Comparison of ENCODE assay signal across 18 cellular contexts in the genomic region with DNA sequence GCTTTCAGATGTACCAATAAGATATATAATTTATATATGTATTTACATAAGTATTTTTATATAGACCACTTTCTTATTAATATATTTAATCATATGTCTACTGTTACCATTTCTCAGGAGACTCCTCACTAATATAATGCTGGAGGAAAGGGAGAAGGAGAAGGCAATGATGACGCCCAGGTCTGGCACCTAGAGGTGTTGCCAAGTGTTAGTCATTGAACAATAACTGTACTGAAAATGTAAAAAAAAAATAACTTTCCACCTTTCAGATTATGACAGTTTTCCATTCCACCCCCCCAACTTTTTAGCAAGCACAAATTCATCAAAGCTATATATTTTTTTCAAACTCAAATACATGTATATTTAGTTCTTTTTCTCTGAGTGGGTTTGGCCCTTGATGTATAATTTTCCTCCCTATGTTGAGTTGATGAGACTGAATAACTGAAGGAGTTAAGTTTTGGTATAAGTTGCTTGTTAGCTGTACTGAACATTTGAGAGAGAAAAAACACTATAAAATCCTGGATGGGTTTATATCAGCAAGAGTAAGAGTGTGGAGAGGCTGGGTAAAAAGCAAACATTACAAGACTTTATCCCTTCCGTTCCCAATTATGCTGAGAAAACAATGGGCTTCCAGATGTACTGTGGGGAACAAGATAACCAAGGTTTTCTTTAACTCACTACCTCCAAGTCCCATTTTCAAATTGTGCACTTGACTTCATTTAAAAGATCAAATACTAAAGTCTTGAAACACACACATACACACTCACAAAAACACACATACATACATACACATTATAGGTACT.
A peak's percentile ranks its signal among the peaks of the same experiment; 100 is the strongest.
DNase-seq lines count a peak whose midpoint lies in the region; ATAC-seq, FAIRE-seq and TF ChIP-seq lines count a peak whose summit lies in the region.
"Had no signal": no experiment of that assay in that cellular context is flagged by ENCODE, and none has a peak within 500 bp of the region (broad histone marks: within the 10 kb centered on the region; RNA-seq: fewer than 3 reads in every experiment).

No MANE protein-coding gene starts in this region.

- H3K4me1 ChIP-seq in keratinocyte (ENCODE audit: control insufficient read depth, extremely low read depth, insufficient read depth, low read length) (no peaks in the 10 kb centered on the region), smooth muscle cell (ENCODE audit: low read depth) (no peaks in the 10 kb centered on the region)
- H3K4me1 ChIP-seq: Peyer's patch had no signal

- H3K36me3 Mint-ChIP-seq in activated T-cell treated with anti-CD3 and anti-CD28 coated beads, Interleukin-2, amount 50 U/mL, for 4 hours (ENCODE audit: insufficient read depth): no peaks in the 10 kb centered on the region
- H3K36me3 Mint-ChIP-seq in activated T-helper 17 cell treated with anti-CD3 and anti-CD28 coated beads, Interleukin-2, amount 50 U/mL, for 72 hours (ENCODE audit: low read depth): no peaks in the 10 kb centered on the region
- H3K36me3 Mint-ChIP-seq: CD4-positive, CD25-positive, alpha-beta regulatory T cell had no signal

- H3K4me3 Mint-ChIP-seq in activated T-cell treated with anti-CD3 and anti-CD28 coated beads, Interleukin-2, amount 50 U/mL, for 4 hours: no peak overlapping the region
- H3K4me3 Mint-ChIP-seq in activated T-helper 17 cell treated with anti-CD3 and anti-CD28 coated beads, Interleukin-2, amount 50 U/mL, for 72 hours: no peak overlapping the region
- H3K4me3 Mint-ChIP-seq: CD4-positive, CD25-positive, alpha-beta regulatory T cell had no signal

- H2AFZ ChIP-seq in keratinocyte (ENCODE audit: control insufficient read depth, low read length) (no peak overlapping the region), smooth muscle cell (ENCODE audit: low read depth) (no peak overlapping the region)
- H2AFZ ChIP-seq: GM23248 had no signal

- peaks cover 6% of the 10 kb centered on the region for H3K27me3 Mint-ChIP-seq in activated T-cell treated with anti-CD3 and anti-CD28 coated beads, Interleukin-2, amount 50 U/mL, for 4 hours (ENCODE audit: low read depth)
- peaks cover 5% of the 10 kb centered on the region for H3K27me3 Mint-ChIP-seq in activated T-helper 17 cell treated with anti-CD3 and anti-CD28 coated beads, Interleukin-2, amount 50 U/mL, for 72 hours

- H3K4me2 ChIP-seq in keratinocyte (ENCODE audit: control insufficient read depth, extremely low read depth, insufficient read depth, low read depth, low read length) (no peak overlapping the region), smooth muscle cell (no peak overlapping the region)

- H3K9me1 ChIP-seq in keratinocyte (ENCODE audit: control insufficient read depth, extremely low read depth, insufficient read depth, low read length): no peaks in the 10 kb centered on the region

- H3K79me2 ChIP-seq in keratinocyte (ENCODE audit: control insufficient read depth, insufficient read depth, low read length): no peaks in the 10 kb centered on the region
- H3K79me2 ChIP-seq in smooth muscle cell (ENCODE audit: low read depth): no peaks in the 10 kb centered on the region

- peaks cover 6% of the 10 kb centered on the region for H3K9me3 Mint-ChIP-seq in activated T-cell treated with anti-CD3 and anti-CD28 coated beads, Interleukin-2, amount 50 U/mL, for 4 hours
- no peaks in the 10 kb centered on the region for H3K9me3 Mint-ChIP-seq in activated T-helper 17 cell treated with anti-CD3 and anti-CD28 coated beads, Interleukin-2, amount 50 U/mL, for 72 hours

- TF ChIP-seq CTCF in keratinocyte (optimal IDR thresholded peaks at IDR 0.05 in 1 of 3, IDR thresholded peaks at IDR 0.05 in 1 of 3, conservative IDR thresholded peaks at IDR 0.05 in 1 of 3; ENCODE audit: extremely low read depth in 1 of 3, insufficient read depth in 2 of 3, low read length in 3 of 3): no peak
- TF ChIP-seq CTCF in smooth muscle cell (IDR thresholded peaks at IDR 0.05; ENCODE audit: borderline replicate concordance, insufficient read depth, poor library complexity, severe bottlenecking): no peak

- H4K20me1 ChIP-seq in keratinocyte (ENCODE audit: control insufficient read depth, extremely low read depth, insufficient read depth, low read length) (no peaks in the 10 kb centered on the region), smooth muscle cell (ENCODE audit: low read depth) (no peaks in the 10 kb centered on the region)

- dilution Hi-C loops in keratinocyte (cut with MboI; ENCODE audit: extremely low pct_ligation_motif_present, low sequenced_read_pairs): no loop called here

- peaks cover 24% of the 10 kb centered on the region for H3K4me1 Mint-ChIP-seq in activated T-cell treated with anti-CD3 and anti-CD28 coated beads, Interleukin-2, amount 50 U/mL, for 4 hours (ENCODE audit: low read depth)
- H3K4me1 Mint-ChIP-seq in activated T-helper 17 cell treated with anti-CD3 and anti-CD28 coated beads, Interleukin-2, amount 50 U/mL, for 72 hours: no peaks in the 10 kb centered on the region
- H3K4me1 Mint-ChIP-seq: CD4-positive, CD25-positive, alpha-beta regulatory T cell had no signal

- FAIRE-seq in keratinocyte (lab: Jason Lieb, UNC): peak; percentile 5
- FAIRE-seq in urothelium cell line (lab: Jason Lieb, UNC): no peak
- FAIRE-seq: GM12892 had no signal

- ATAC-seq in activated T-cell treated with anti-CD3 and anti-CD28 coated beads, Interleukin-2, amount 50 U/mL, for 4 hours: peak; percentile 76 to 82
- peak; percentile 62 for ATAC-seq in activated T-helper 17 cell treated with anti-CD3 and anti-CD28 coated beads, Interleukin-2, amount 50 U/mL, for 72 hours (replicated peaks)

- no peak overlapping the region for H3K4me3 ChIP-seq in keratinocyte (ENCODE audit: control insufficient read depth in 2 of 3, extremely low read depth in 1 of 3, insufficient read depth in 2 of 3, low read depth in 1 of 3, low read length in 3 of 3)
- no peak overlapping the region for H3K4me3 ChIP-seq in smooth muscle cell
- H3K4me3 ChIP-seq: GM23248, Peyer's patch had no signal

- no peaks in the 10 kb centered on the region for H3K36me3 ChIP-seq in keratinocyte (ENCODE audit: control insufficient read depth in 2 of 2, extremely low read depth in 1 of 2, insufficient read depth in 2 of 2, low read length in 2 of 2)
- H3K36me3 ChIP-seq in smooth muscle cell (ENCODE audit: low read depth): no peaks in the 10 kb centered on the region
- H3K36me3 ChIP-seq: Peyer's patch had no signal

- H3K9me3 ChIP-seq in keratinocyte (ENCODE audit: control insufficient read depth, low read depth, low read length) (no peaks in the 10 kb centered on the region), smooth muscle cell (replicated peaks; ENCODE audit: low read depth) (no peaks in the 10 kb centered on the region)
- H3K9me3 ChIP-seq: Peyer's patch had no signal

- no peaks in the 10 kb centered on the region for H3F3A ChIP-seq in smooth muscle cell (ENCODE audit: low read depth)

- DNase-seq in activated T-cell treated with anti-CD3 and anti-CD28 coated beads, Interleukin-2, amount 50 U/mL, for 4 hours: no peak
- DNase-seq in activated T-cell treated with anti-CD3 and anti-CD28 coated beads, Interleukin-2, amount 50 U/mL, for 48 hours: no peak
- DNase-seq in NCI-H187 (lab: John Stamatoyannopoulos, UW): peak; percentile 3 to 27
- no peak for DNase-seq in keratinocyte (ENCODE audit: low read depth, low spot score)
- no peak for DNase-seq in urothelium cell line (ENCODE audit: low spot score)
- DNase-seq in smooth muscle cell (lab: John Stamatoyannopoulos, UW; ENCODE audit: unreplicated experiment): no peak
- DNase-seq: ACHN; CD4-positive, CD25-positive, alpha-beta regulatory T cell; DND-41; GDM1; GM23248; IMR-90; Kasumi-1; NCI-H2029; NCI-H524; Peyer's patch had no signal

- WGBS in smooth muscle cell (ENCODE audit: low lambda C conversion rate): 92% methylated on average over 2 of the region's 2 CpGs

- no peak overlapping the region for H3K27ac Mint-ChIP-seq in activated T-helper 17 cell treated with anti-CD3 and anti-CD28 coated beads, Interleukin-2, amount 50 U/mL, for 72 hours

- H3K9ac ChIP-seq in keratinocyte (ENCODE audit: control insufficient read depth, extremely low read depth, insufficient read depth, low read length) (no peak overlapping the region), smooth muscle cell (ENCODE audit: low read depth) (no peak overlapping the region)
- H3K9ac ChIP-seq: GM23248 had no signal

- H3K27ac ChIP-seq in keratinocyte (ENCODE audit: control insufficient read depth, insufficient read depth, low read length) (no peak overlapping the region), smooth muscle cell (ENCODE audit: low read depth) (no peak overlapping the region)
- H3K27ac ChIP-seq: GM23248, Peyer's patch had no signal

- H3K27me3 ChIP-seq in keratinocyte (ENCODE audit: control insufficient read depth, extremely low read depth, insufficient read depth, low read length) (no peaks in the 10 kb centered on the region), smooth muscle cell (ENCODE audit: low read depth) (no peaks in the 10 kb centered on the region)
- H3K27me3 ChIP-seq: Peyer's patch had no signal

Comparison
In these comparisons a context has a peak if more than half of its experiments do, and no peak if none do; other contexts are left out.
1. DNase-seq: peak in NCI-H187 (2 of 2); none in activated T-cell treated with anti-CD3 and anti-CD28 coated beads, Interleukin-2, amount 50 U/mL, for 4 hours (single experiment), activated T-cell treated with anti-CD3 and anti-CD28 coated beads, Interleukin-2, amount 50 U/mL, for 48 hours (0 of 2), keratinocyte (single experiment), urothelium cell line (single experiment) and smooth muscle cell (single experiment).